Comparison of ENCODE assay signal across 24 cellular contexts in genomic region chr4:177546745-177547144, GRCh38.
DNase-seq lines count a peak whose midpoint lies in the region; ATAC-seq and TF ChIP-seq lines count a peak whose summit lies in the region.
"Had no signal": no experiment of that assay in that cellular context is flagged by ENCODE, and none has a peak within 500 bp of the region (broad histone marks: within the 10 kb centered on the region; RNA-seq: fewer than 3 reads in every experiment).

No MANE protein-coding gene starts in this region.

- H3K4me1 Mint-ChIP-seq in HFFc6 (ENCODE audit: low read depth) (peaks cover 27% of the 10 kb centered on the region), T-helper 17 cell (peaks cover 3% of the 10 kb centered on the region)
- H3K4me1 Mint-ChIP-seq: immature natural killer cell, neural progenitor cell had no signal

- no peaks in the 10 kb centered on the region for H3F3A ChIP-seq in PC-9 (ENCODE audit: insufficient read depth, low read depth)

- no peaks in the 10 kb centered on the region for H3K4me1 ChIP-seq in PC-9 (replicated peaks; ENCODE audit: insufficient read depth)
- H3K4me1 ChIP-seq: ascending aorta, colonic mucosa, heart right ventricle, transverse colon had no signal

- no peaks in the 10 kb centered on the region for H3K79me2 ChIP-seq in PC-9 (ENCODE audit: low read depth)

- no peaks in the 10 kb centered on the region for H3K9me3 ChIP-seq in PC-9 (ENCODE audit: insufficient read depth, low read depth)
- no peaks in the 10 kb centered on the region for H3K9me3 ChIP-seq in T-helper 17 cell (ENCODE audit: control insufficient read depth, low read length, poor library complexity, severe bottlenecking)
- H3K9me3 ChIP-seq: ascending aorta, colonic mucosa, heart right ventricle, MG63, transverse colon had no signal

- ATAC-seq in esophagus mucosa, result peak; percentile 59
- ATAC-seq in T-helper 17 cell, result no peak
- ATAC-seq: heart right ventricle had no signal

- DNase-seq in AG09319 (ENCODE audit: extremely low read depth, low read depth), result no peak
- DNase-seq in HFFc6, result peak; percentile 15
- no peak for DNase-seq in PC-9
- DNase-seq in T-helper 17 cell, result no peak
- DNase-seq in amygdala (lab: John Stamatoyannopoulos, UW), result no peak
- DNase-seq in hippocampal formation (lab: John Stamatoyannopoulos, UW), result no peak
- no peak for DNase-seq in hypothalamus (lab: John Stamatoyannopoulos, UW)
- DNase-seq: activated naive CD4-positive, alpha-beta T cell treated with Interleukin-2 at 50 U/mL for 16 hours; activated T-cell treated with anti-CD3 and anti-CD28 coated beads, Interleukin-2, amount 50 U/mL, for 24 hours; CD4-positive, alpha-beta T cell; colonic mucosa; endodermal cell; heart right ventricle; immature natural killer cell; MG63; NCI-H1436 treated with DMSO at 0.1 percent for 48 hours; NCI-H774; stimulated activated CD4-positive, alpha-beta T cell treated with anti-CD3 and anti-CD28 coated beads, Interleukin-2, amount 100 ng/mL, for 48 hours; transverse colon had no signal

- H3K36me3 Mint-ChIP-seq in HFFc6 (ENCODE audit: low read depth), result peaks cover 5% of the 10 kb centered on the region; the same call in 1 of the 2 replicates
- H3K36me3 Mint-ChIP-seq in T-helper 17 cell (ENCODE audit: low read depth), result no peaks in the 10 kb centered on the region
- H3K36me3 Mint-ChIP-seq: neural progenitor cell had no signal

- no peaks in the 10 kb centered on the region for H3K36me3 ChIP-seq in PC-9 (ENCODE audit: low read depth)
- H3K36me3 ChIP-seq: ascending aorta, colonic mucosa, heart right ventricle, MG63, neural progenitor cell, transverse colon had no signal

- no TSS peak for BruUV-seq in PC-9 (replicated peaks; lab: Mats Ljungman, UMichigan)

- H3K27me3 Mint-ChIP-seq in HFFc6 (ENCODE audit: insufficient read depth) (no peaks in the 10 kb centered on the region; the same call in 1 of the 2 replicates), T-helper 17 cell (no peaks in the 10 kb centered on the region)
- H3K27me3 Mint-ChIP-seq: activated T-cell treated with anti-CD3 and anti-CD28 coated beads, Interleukin-2, amount 50 U/mL, for 24 hours; CD4-positive, alpha-beta T cell; stimulated activated naive CD8-positive, alpha-beta T cell treated with anti-CD3 and anti-CD28 coated beads, Interleukin-15, Interleukin-2, amounts not matched to agents 100 ng/mL and 50 ng/mL, for 24 hours had no signal

- H3K4me3 ChIP-seq in PC-9, result no peak overlapping the region
- H3K4me3 ChIP-seq: ascending aorta, colonic mucosa, heart right ventricle, MG63, neural progenitor cell, smooth muscle cell, transverse colon had no signal

- CTCF ChIA-PET in PC-9 (lab: Charles Lee), result no interaction called here

- H3K4me3 Mint-ChIP-seq in HFFc6, result no peak overlapping the region
- no peak overlapping the region for H3K4me3 Mint-ChIP-seq in T-helper 17 cell
- H3K4me3 Mint-ChIP-seq: activated T-cell treated with anti-CD3 and anti-CD28 coated beads, Interleukin-2, amount 50 U/mL, for 24 hours; CD4-positive, alpha-beta T cell; endodermal cell; immature natural killer cell; neural progenitor cell; stimulated activated naive CD8-positive, alpha-beta T cell treated with anti-CD3 and anti-CD28 coated beads, Interleukin-15, Interleukin-2, amounts not matched to agents 100 ng/mL and 50 ng/mL, for 24 hours had no signal

- no peak overlapping the region for H3K27ac Mint-ChIP-seq in HFFc6
- no peak overlapping the region for H3K27ac Mint-ChIP-seq in T-helper 17 cell
- H3K27ac Mint-ChIP-seq: activated T-cell treated with anti-CD3 and anti-CD28 coated beads, Interleukin-2, amount 50 U/mL, for 24 hours; CD4-positive, alpha-beta T cell; endodermal cell; immature natural killer cell; neural progenitor cell; stimulated activated naive CD8-positive, alpha-beta T cell treated with anti-CD3 and anti-CD28 coated beads, Interleukin-15, Interleukin-2, amounts not matched to agents 100 ng/mL and 50 ng/mL, for 24 hours had no signal

- TF ChIP-seq CTCF in AG09319 (IDR thresholded peaks at IDR 0.05; ENCODE audit: low read depth, low read length), result peak; percentile 14
- peak; percentile 50 for TF ChIP-seq CTCF in HFFc6 (IDR thresholded peaks at IDR 0.05)
- TF ChIP-seq CTCF in PC-9 (conservative IDR thresholded peaks at IDR 0.05), result 0 out of 2 replicates have a peak, but pooled peaks have one; percentile 27

- no peak overlapping the region for H2AFZ ChIP-seq in PC-9
- H2AFZ ChIP-seq: neural progenitor cell had no signal

- intact Hi-C loops in PC-9 (cut with micrococcal nuclease; ENCODE audit: unreplicated experiment), result no loop called here

- H3K9me2 ChIP-seq in PC-9 (ENCODE audit: insufficient read depth), result no peaks in the 10 kb centered on the region

- H4K20me1 ChIP-seq in PC-9 (ENCODE audit: insufficient read depth), result no peaks in the 10 kb centered on the region

- H3K27me3 ChIP-seq in PC-9 (ENCODE audit: insufficient read depth, low read depth), result no peaks in the 10 kb centered on the region
- H3K27me3 ChIP-seq: ascending aorta, colonic mucosa, heart right ventricle, MG63, neural progenitor cell, transverse colon had no signal

- H3K27ac ChIP-seq in PC-9, result no peak overlapping the region
- H3K27ac ChIP-seq: ascending aorta, colonic mucosa, heart right ventricle, neural progenitor cell, transverse colon had no signal

- POLR2A ChIA-PET in PC-9 (lab: Charles Lee; ENCODE audit: unreplicated experiment), result no interaction called here

- H3K9me3 Mint-ChIP-seq in HFFc6, result peaks cover 3% of the 10 kb centered on the region; the same call in 1 of the 2 replicates
- H3K9me3 Mint-ChIP-seq: activated T-cell treated with anti-CD3 and anti-CD28 coated beads, Interleukin-2, amount 50 U/mL, for 24 hours; CD4-positive, alpha-beta T cell had no signal

- H3K4me2 ChIP-seq in PC-9, result no peak overlapping the region
- H3K4me2 ChIP-seq: neural progenitor cell, smooth muscle cell had no signal
